13 cellular contexts compared by ENCODE assay signal in the genomic region with DNA sequence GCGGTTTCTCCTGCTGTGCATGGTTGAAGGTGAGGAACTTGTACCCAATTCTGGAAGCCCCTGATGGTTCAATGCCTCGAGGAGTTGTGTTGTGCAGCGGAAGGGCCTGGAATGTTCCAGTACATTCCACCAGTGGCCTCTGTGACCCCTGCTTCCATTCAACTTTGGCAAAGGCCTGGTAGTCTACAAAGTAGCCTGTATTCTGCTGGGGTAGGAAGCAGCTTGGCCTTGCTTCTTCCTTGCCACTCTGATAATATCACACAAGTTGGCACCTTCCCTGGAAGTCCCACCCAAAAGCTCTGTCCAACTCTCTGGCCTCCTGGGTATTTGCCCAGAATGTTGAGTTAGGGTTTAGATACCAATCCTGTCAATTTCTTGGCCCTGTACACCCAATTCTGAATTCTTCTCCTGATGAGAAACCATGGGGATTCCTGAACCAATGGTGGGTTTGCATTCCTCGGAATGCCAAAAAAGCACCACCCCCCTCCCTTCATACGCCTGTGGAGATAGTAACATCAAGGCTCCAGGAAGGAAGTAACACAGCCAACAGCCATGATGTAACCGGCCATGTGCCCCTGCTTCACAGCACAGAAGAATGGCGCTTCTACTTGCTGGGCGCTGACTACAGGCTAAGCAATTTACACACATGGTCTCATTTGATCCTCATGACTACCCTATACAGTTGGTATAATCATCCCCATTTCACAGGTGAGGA. TPM values are rescaled to one million over a fixed set of nuclear protein-coding genes. Genes with fewer than 3 reads are reported as not detected.
DNase-seq lines count a peak whose midpoint lies in the region; ATAC-seq and TF ChIP-seq lines count a peak whose summit lies in the region.
"Had no signal": no experiment of that assay in that cellular context is flagged by ENCODE, and none has a peak within 500 bp of the region (broad histone marks: within the 10 kb centered on the region; RNA-seq: fewer than 3 reads in every experiment).

No MANE protein-coding gene starts in this region.

- TF ChIP-seq CTCF in BE2C (IDR thresholded peaks at IDR 0.05; ENCODE audit: low read depth, low read length) = no peak

- no peak overlapping the region for H3K4me3 Mint-ChIP-seq in stimulated activated memory B cell treated with anti-CD40 and anti-IgM and Interleukin-4, amounts not matched to agents 10 μg/mL and 1 μg/mL and 100 μg/mL, for 72 hours
- no peak overlapping the region for H3K4me3 Mint-ChIP-seq in activated T-helper 17 cell treated with anti-CD3 and anti-CD28 coated beads, Interleukin-2, amount 50 U/mL, for 72 hours
- H3K4me3 Mint-ChIP-seq: activated naive CD4-positive, alpha-beta T cell treated with anti-CD3 and anti-CD28 coated beads, Interleukin-2, amount 50 U/mL, for 24 hours had no signal

- H3K4me1 Mint-ChIP-seq in stimulated activated memory B cell treated with anti-CD40 and anti-IgM and Interleukin-4, amounts not matched to agents 10 μg/mL and 1 μg/mL and 100 μg/mL, for 72 hours = peaks cover 9% of the 10 kb centered on the region
- H3K4me1 Mint-ChIP-seq in activated T-helper 17 cell treated with anti-CD3 and anti-CD28 coated beads, Interleukin-2, amount 50 U/mL, for 72 hours = peaks cover 5% of the 10 kb centered on the region
- H3K4me1 Mint-ChIP-seq: activated naive CD4-positive, alpha-beta T cell treated with anti-CD3 and anti-CD28 coated beads, Interleukin-2, amount 50 U/mL, for 24 hours had no signal

- no peak overlapping the region for H3K4me3 ChIP-seq in BE2C (ENCODE audit: low read depth, low read length)
- H3K4me3 ChIP-seq: HAP-1 had no signal

- no peaks in the 10 kb centered on the region for H3K9me3 ChIP-seq in BE2C
- H3K9me3 ChIP-seq: HAP-1 had no signal

- DNase-seq in HUDEP-2 (lab: John Stamatoyannopoulos, UW; ENCODE audit: unreplicated experiment in 76 of 76) (peak in 60 of 76 experiments; percentile 11 to 79 (median 48)), dermis blood vessel endothelial cell (peak; percentile 95), kidney tubule cell (ENCODE audit: low spot score) (peak; percentile 58), BE2C (no peak)
- no peak for DNase-seq in stimulated activated CD8-positive, alpha-beta memory T cell treated with anti-CD3 and anti-CD28 coated beads, Interleukin-4, amount 100 ng/mL, for 48 hours
- DNase-seq: foreskin keratinocyte, NCI-H1048, NCI-H446 treated with DMSO at 0.1 percent for 48 hours had no signal

- H3K9me3 Mint-ChIP-seq in stimulated activated memory B cell treated with anti-CD40 and anti-IgM and Interleukin-4, amounts not matched to agents 10 μg/mL and 1 μg/mL and 100 μg/mL, for 72 hours = no peaks in the 10 kb centered on the region
- H3K9me3 Mint-ChIP-seq in activated T-helper 17 cell treated with anti-CD3 and anti-CD28 coated beads, Interleukin-2, amount 50 U/mL, for 72 hours = no peaks in the 10 kb centered on the region
- H3K9me3 Mint-ChIP-seq: activated naive CD4-positive, alpha-beta T cell treated with anti-CD3 and anti-CD28 coated beads, Interleukin-2, amount 50 U/mL, for 24 hours had no signal

- H3K27me3 Mint-ChIP-seq in stimulated activated memory B cell treated with anti-CD40 and anti-IgM and Interleukin-4, amounts not matched to agents 10 μg/mL and 1 μg/mL and 100 μg/mL, for 72 hours = no peaks in the 10 kb centered on the region
- no peaks in the 10 kb centered on the region for H3K27me3 Mint-ChIP-seq in activated T-helper 17 cell treated with anti-CD3 and anti-CD28 coated beads, Interleukin-2, amount 50 U/mL, for 72 hours
- H3K27me3 Mint-ChIP-seq: activated naive CD4-positive, alpha-beta T cell treated with anti-CD3 and anti-CD28 coated beads, Interleukin-2, amount 50 U/mL, for 24 hours had no signal

- peak overlapping the region; percentile 9 for H3K27ac Mint-ChIP-seq in stimulated activated memory B cell treated with anti-CD40 and anti-IgM and Interleukin-4, amounts not matched to agents 10 μg/mL and 1 μg/mL and 100 μg/mL, for 72 hours
- no peak overlapping the region for H3K27ac Mint-ChIP-seq in activated T-helper 17 cell treated with anti-CD3 and anti-CD28 coated beads, Interleukin-2, amount 50 U/mL, for 72 hours
- H3K27ac Mint-ChIP-seq: activated naive CD4-positive, alpha-beta T cell treated with anti-CD3 and anti-CD28 coated beads, Interleukin-2, amount 50 U/mL, for 24 hours had no signal

- no peaks in the 10 kb centered on the region for H3K36me3 ChIP-seq in BE2C
- H3K36me3 ChIP-seq: HAP-1 had no signal

- no peaks in the 10 kb centered on the region for H3K36me3 Mint-ChIP-seq in stimulated activated memory B cell treated with anti-CD40 and anti-IgM and Interleukin-4, amounts not matched to agents 10 μg/mL and 1 μg/mL and 100 μg/mL, for 72 hours
- no peaks in the 10 kb centered on the region for H3K36me3 Mint-ChIP-seq in activated T-helper 17 cell treated with anti-CD3 and anti-CD28 coated beads, Interleukin-2, amount 50 U/mL, for 72 hours (ENCODE audit: low read depth)
- H3K36me3 Mint-ChIP-seq: activated naive CD4-positive, alpha-beta T cell treated with anti-CD3 and anti-CD28 coated beads, Interleukin-2, amount 50 U/mL, for 24 hours had no signal

- ATAC-seq in stimulated activated memory B cell treated with anti-CD40 and anti-IgM and Interleukin-4, amounts not matched to agents 10 μg/mL and 1 μg/mL and 100 μg/mL, for 72 hours = no peak
- no peak for ATAC-seq in activated T-helper 17 cell treated with anti-CD3 and anti-CD28 coated beads, Interleukin-2, amount 50 U/mL, for 72 hours (replicated peaks)
- no peak for ATAC-seq in HG02642 (IDR thresholded peaks at IDR 0.05; ENCODE audit: poor library complexity, unreplicated experiment)
- ATAC-seq: foreskin keratinocyte had no signal

- no peaks in the 10 kb centered on the region for H3K4me1 ChIP-seq in BE2C

- peaks cover 27% of the 10 kb centered on the region for H3K27me3 ChIP-seq in BE2C

RNA-seq across cellular contexts. Expression of gene FAM117A, which starts 11.8 kb away (rescaled TPM):
- 15.5 and 25.4 TPM in 2 replicates for total RNA-seq in dermis blood vessel endothelial cell
- 10 to 100 TPM; 25.8 TPM for total RNA-seq in activated T-helper 17 cell treated with anti-CD3 and anti-CD28 coated beads, Interleukin-2, amount 50 U/mL, for 72 hours
- 17.0 TPM for polyA plus RNA-seq in BE2C (2012; ENCODE audit: insufficient read depth, insufficient read length, low read depth)

RNA-seq across cellular contexts. Expression of gene KAT7, which starts 12.8 kb away (rescaled TPM):
- total RNA-seq in dermis blood vessel endothelial cell = 88.0 and 133 TPM in 2 replicates
- total RNA-seq in activated T-helper 17 cell treated with anti-CD3 and anti-CD28 coated beads, Interleukin-2, amount 50 U/mL, for 72 hours = 10 to 100 TPM; 66.4 to 86.4 TPM
- 38.5 TPM for polyA plus RNA-seq in BE2C (2012; ENCODE audit: insufficient read depth, insufficient read length, low read depth)

Comparison
In these comparisons a context has a peak if more than half of its experiments do, and no peak if none do; other contexts are left out.
1. DNase-seq: peak in HUDEP-2 (60 of 76), dermis blood vessel endothelial cell (single experiment) and kidney tubule cell (single experiment); none in stimulated activated CD8-positive, alpha-beta memory T cell treated with anti-CD3 and anti-CD28 coated beads, Interleukin-4, amount 100 ng/mL, for 48 hours (single experiment) and BE2C (single experiment).